10 cellular contexts compared by ENCODE assay signal in genomic region chr4:127788517-127788916, GRCh38. TPM values are rescaled to one million over a fixed set of nuclear protein-coding genes. Genes with fewer than 3 reads are reported as not detected.
DNase-seq lines count a peak whose midpoint lies in the region; ATAC-seq, FAIRE-seq and TF ChIP-seq lines count a peak whose summit lies in the region.
"Had no signal": no experiment of that assay in that cellular context is flagged by ENCODE, and none has a peak within 500 bp of the region (broad histone marks: within the 10 kb centered on the region; RNA-seq: fewer than 3 reads in every experiment).

No MANE protein-coding gene starts in this region.

- no peaks in the 10 kb centered on the region for H3K27me3 ChIP-seq in keratinocyte (ENCODE audit: control insufficient read depth, extremely low read depth, insufficient read depth, low read length)

- FAIRE-seq in keratinocyte (lab: Jason Lieb, UNC) = peak; percentile 76

- H3K9me3 ChIP-seq in OCI-LY7 (ENCODE audit: low read length) = no peaks in the 10 kb centered on the region
- no peaks in the 10 kb centered on the region for H3K9me3 ChIP-seq in keratinocyte (ENCODE audit: control insufficient read depth, low read depth, low read length)

- BruUV-seq in OCI-LY7 (replicated peaks; lab: Mats Ljungman, UMichigan) = no TSS peak

- peak; percentile 40 for TF ChIP-seq CTCF in GM12873 (IDR thresholded peaks at IDR 0.05; ENCODE audit: insufficient read depth, low read depth, low read length, missing control alignments)
- TF ChIP-seq CTCF in OCI-LY7 (conservative IDR thresholded peaks at IDR 0.05; ENCODE audit: low read length) = peak; percentile 58
- peak; percentile 30 to 45 (median 33) for TF ChIP-seq CTCF in keratinocyte (optimal IDR thresholded peaks at IDR 0.05 in 1 of 3, IDR thresholded peaks at IDR 0.05 in 1 of 3, conservative IDR thresholded peaks at IDR 0.05 in 1 of 3; ENCODE audit: extremely low read depth in 1 of 3, insufficient read depth in 2 of 3, low read length in 3 of 3)

- H3K9me1 ChIP-seq in keratinocyte (ENCODE audit: control insufficient read depth, extremely low read depth, insufficient read depth, low read length) = no peaks in the 10 kb centered on the region

- H4K20me1 ChIP-seq in OCI-LY7 (ENCODE audit: insufficient read depth, low read length) (no peaks in the 10 kb centered on the region), keratinocyte (ENCODE audit: control insufficient read depth, extremely low read depth, insufficient read depth, low read length) (no peaks in the 10 kb centered on the region)

- POLR2A ChIA-PET in HEK293T (lab: Yijun Ruan, JAX) = no interaction called here
- POLR2A ChIA-PET in OCI-LY7 (lab: Charles Lee) = no interaction called here

- no peak overlapping the region for H3K9ac ChIP-seq in keratinocyte (ENCODE audit: control insufficient read depth, extremely low read depth, insufficient read depth, low read length)

- H3K4me1 ChIP-seq in OCI-LY7 (ENCODE audit: insufficient read depth, low read length, poor library complexity, severe bottlenecking) (no peaks in the 10 kb centered on the region), keratinocyte (ENCODE audit: control insufficient read depth, extremely low read depth, insufficient read depth, low read length) (no peaks in the 10 kb centered on the region)

- no peak overlapping the region for H2AFZ ChIP-seq in OCI-LY7 (ENCODE audit: low read length)
- no peak overlapping the region for H2AFZ ChIP-seq in keratinocyte (ENCODE audit: control insufficient read depth, low read length)

- H3K36me3 ChIP-seq in OCI-LY7 (ENCODE audit: insufficient read depth, low read length) (no peaks in the 10 kb centered on the region), keratinocyte (ENCODE audit: control insufficient read depth in 2 of 2, extremely low read depth in 1 of 2, insufficient read depth in 2 of 2, low read length in 2 of 2) (no peaks in the 10 kb centered on the region)
- H3K36me3 ChIP-seq: cardiac muscle cell had no signal

- CTCF ChIA-PET in HEK293T (lab: Yijun Ruan, JAX) (interaction anchor here (0.9 kb wide), 1 partner anchor 10 kb away, joined by 3 read pairs; no protein-coding TSS in a partner anchor), OCI-LY7 (lab: Charles Lee; ENCODE audit: unreplicated experiment) (no interaction called here)

- H3K79me2 ChIP-seq in OCI-LY7 (ENCODE audit: insufficient read depth, low read depth, low read length) = no peaks in the 10 kb centered on the region
- H3K79me2 ChIP-seq in keratinocyte (ENCODE audit: control insufficient read depth, insufficient read depth, low read length) = peaks cover 49% of the 10 kb centered on the region

- DNase-seq in HEK293T (ENCODE audit: extremely low spot score) = peak; percentile 10
- no peak for DNase-seq in OCI-LY7 (ENCODE audit: low spot score)
- no peak for DNase-seq in keratinocyte (ENCODE audit: low read depth, low spot score)
- no peak for DNase-seq in hippocampal formation (lab: John Stamatoyannopoulos, UW)
- DNase-seq in NCI-H146 (lab: John Stamatoyannopoulos, UW) = no peak
- DNase-seq: stimulated activated CD8-positive, alpha-beta memory T cell treated with anti-CD3 and anti-CD28 coated beads, Interleukin-4, amount 100 ng/mL, for 48 hours had no signal

- intact Hi-C loops in OCI-LY7 (cut with micrococcal nuclease; ENCODE audit: unreplicated experiment) = no loop called here

- ATAC-seq in HG02610 (IDR thresholded peaks at IDR 0.05; ENCODE audit: unreplicated experiment) (no peak), HG03095 (IDR thresholded peaks at IDR 0.05; ENCODE audit: unreplicated experiment) (no peak)

- H3K4me2 ChIP-seq in OCI-LY7 (ENCODE audit: low read length) = no peak overlapping the region
- no peak overlapping the region for H3K4me2 ChIP-seq in keratinocyte (ENCODE audit: control insufficient read depth, extremely low read depth, insufficient read depth, low read depth, low read length)

- H3K4me3 ChIP-seq in OCI-LY7 (ENCODE audit: low read depth, low read length, poor library complexity, severe bottlenecking) (no peak overlapping the region), keratinocyte (ENCODE audit: control insufficient read depth in 2 of 3, extremely low read depth in 1 of 3, insufficient read depth in 2 of 3, low read depth in 1 of 3, low read length in 3 of 3) (no peak overlapping the region)
- H3K4me3 ChIP-seq: cardiac muscle cell had no signal

- dilution Hi-C loops in keratinocyte (cut with MboI; ENCODE audit: extremely low pct_ligation_motif_present, low sequenced_read_pairs) = no loop called here

- H3K9me2 ChIP-seq in OCI-LY7 (ENCODE audit: insufficient read depth, low read length) = no peaks in the 10 kb centered on the region

- H3K27ac ChIP-seq in OCI-LY7 (ENCODE audit: low read depth, low read length, poor library complexity, severe bottlenecking) = no peak overlapping the region
- no peak overlapping the region for H3K27ac ChIP-seq in keratinocyte (ENCODE audit: control insufficient read depth, insufficient read depth, low read length)
- H3K27ac ChIP-seq: cardiac muscle cell had no signal

TF ChIP-seq in HEK293T, 16 proteins besides CTCF, POLR2A, EP300 and RAD21:
- no peak for TF ChIP-seq FOXA1 (IDR thresholded peaks at IDR 0.05)
- no peak for TF ChIP-seq PKNOX1 (IDR thresholded peaks at IDR 0.05)
- no peak for TF ChIP-seq LEF1 (IDR thresholded peaks at IDR 0.05; ENCODE audit: borderline replicate concordance)
- TF ChIP-seq BHLHE40 (IDR thresholded peaks at IDR 0.05; ENCODE audit: borderline replicate concordance) = no peak
- no peak for TF ChIP-seq FOXK2 (IDR thresholded peaks at IDR 0.05)
- no peak for TF ChIP-seq SP1 (IDR thresholded peaks at IDR 0.05)
- TF ChIP-seq TARDBP (IDR thresholded peaks at IDR 0.05) = no peak
- TF ChIP-seq L3MBTL2 (conservative IDR thresholded peaks at IDR 0.05) = no peak
- TF ChIP-seq ELF4 (IDR thresholded peaks at IDR 0.05) = no peak
- TF ChIP-seq CTBP1 (IDR thresholded peaks at IDR 0.05; ENCODE audit: borderline replicate concordance) = no peak
- TF ChIP-seq ZNF384 (IDR thresholded peaks at IDR 0.05) = no peak
- no peak for TF ChIP-seq SUZ12 (IDR thresholded peaks at IDR 0.05)
- no peak for TF ChIP-seq NFRKB (IDR thresholded peaks at IDR 0.05)
- TF ChIP-seq HDGF (IDR thresholded peaks at IDR 0.05; ENCODE audit: borderline replicate concordance) = no peak
- TF ChIP-seq ARNT (IDR thresholded peaks at IDR 0.05) = no peak
- no peak for TF ChIP-seq FOXM1 (IDR thresholded peaks at IDR 0.05; ENCODE audit: borderline replicate concordance)
TF ChIP-seq in HEK293T: peak in this region for 0.

RNA-seq across cellular contexts. Expression of gene HSPA4L, which starts 6.4 kb away (rescaled TPM):
- not detected in 2 replicates for total RNA-seq in OCI-LY7 (2014; rRNA removed; shearing (Covaris generic))
- total RNA-seq in OCI-LY7 (2022) = not detected in 2 replicates
- 14.3 to 25.4 TPM (median 18.2 TPM) in 3 replicates for polyA plus RNA-seq in keratinocyte
- 39.0 TPM for polyA plus RNA-seq in keratinocyte (2011; ENCODE audit: low read depth)
- 10.9 and 21.8 TPM in 2 replicates for polyA plus RNA-seq in keratinocyte (2011; cell fraction: cytosol; rRNA removed)
- 23.4 and 28.9 TPM in 2 replicates for polyA plus RNA-seq in keratinocyte (2011; cell fraction: nucleus; rRNA removed)
- 23.1 and 31.4 TPM in 2 replicates for polyA plus RNA-seq in keratinocyte (2012; ENCODE audit: low replicate concordance)
- polyA minus RNA-seq in keratinocyte = 10.3 to 36.0 TPM (median 33.6 TPM) in 3 replicates
- 18.2 TPM for polyA minus RNA-seq in keratinocyte (2011; cell fraction: cytosol; rRNA and poly(A)+ RNA removed)
- polyA minus RNA-seq in keratinocyte (2011; cell fraction: nucleus; rRNA and poly(A)+ RNA removed) = 32.9 and 52.7 TPM in 2 replicates

RNA-seq across cellular contexts. Expression of gene SLC25A31, which starts 58.3 kb away (rescaled TPM):
- not detected in 2 replicates for total RNA-seq in OCI-LY7 (2014; rRNA removed; shearing (Covaris generic))
- total RNA-seq in OCI-LY7 (2022) = not detected in 2 replicates
- 0.06 TPM in 1 of 3 replicates, not detected in the others for polyA plus RNA-seq in keratinocyte
- polyA plus RNA-seq in keratinocyte (2011; ENCODE audit: low read depth) = not detected
- polyA plus RNA-seq in keratinocyte (2011; cell fraction: cytosol; rRNA removed) = not detected in 2 replicates
- not detected in 2 replicates for polyA plus RNA-seq in keratinocyte (2011; cell fraction: nucleus; rRNA removed)
- polyA plus RNA-seq in keratinocyte (2012; ENCODE audit: low replicate concordance) = not detected in 2 replicates
- not detected in 3 replicates for polyA minus RNA-seq in keratinocyte
- not detected for polyA minus RNA-seq in keratinocyte (2011; cell fraction: cytosol; rRNA and poly(A)+ RNA removed)
- polyA minus RNA-seq in keratinocyte (2011; cell fraction: nucleus; rRNA and poly(A)+ RNA removed) = not detected in 2 replicates
- total RNA-seq: cardiac muscle cell had no signal
